In the genomic region with DNA sequence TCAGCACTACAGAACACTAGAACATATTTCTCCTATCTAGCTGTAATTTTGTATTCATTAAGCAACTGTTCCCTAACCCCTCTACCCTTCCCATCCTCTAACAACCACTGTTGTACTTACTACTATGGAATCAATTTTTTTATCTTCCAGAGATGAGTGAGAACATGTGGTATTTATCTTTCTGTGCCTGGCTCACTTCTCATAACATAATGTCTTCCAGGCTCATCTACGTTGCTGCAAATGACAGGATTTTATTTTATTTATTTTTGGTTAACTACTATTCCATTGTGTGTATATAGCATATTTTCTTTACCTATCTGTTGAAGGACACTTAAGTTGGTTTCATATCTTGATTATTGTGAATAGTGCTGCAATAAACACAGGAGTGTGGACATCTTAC, we compare ENCODE assay signal across 3 cellular contexts.
"Had no signal": no experiment of that assay in that cellular context is flagged by ENCODE, and none has a peak within 500 bp of the region (broad histone marks: within the 10 kb centered on the region; RNA-seq: fewer than 3 reads in every experiment).

No MANE protein-coding gene starts in this region.

- ATAC-seq: GM12878 had no signal

- H3K4me3 ChIP-seq: GM12878 had no signal

- DNase-seq: GDM1, GF-D8 had no signal
